In the genomic region with DNA sequence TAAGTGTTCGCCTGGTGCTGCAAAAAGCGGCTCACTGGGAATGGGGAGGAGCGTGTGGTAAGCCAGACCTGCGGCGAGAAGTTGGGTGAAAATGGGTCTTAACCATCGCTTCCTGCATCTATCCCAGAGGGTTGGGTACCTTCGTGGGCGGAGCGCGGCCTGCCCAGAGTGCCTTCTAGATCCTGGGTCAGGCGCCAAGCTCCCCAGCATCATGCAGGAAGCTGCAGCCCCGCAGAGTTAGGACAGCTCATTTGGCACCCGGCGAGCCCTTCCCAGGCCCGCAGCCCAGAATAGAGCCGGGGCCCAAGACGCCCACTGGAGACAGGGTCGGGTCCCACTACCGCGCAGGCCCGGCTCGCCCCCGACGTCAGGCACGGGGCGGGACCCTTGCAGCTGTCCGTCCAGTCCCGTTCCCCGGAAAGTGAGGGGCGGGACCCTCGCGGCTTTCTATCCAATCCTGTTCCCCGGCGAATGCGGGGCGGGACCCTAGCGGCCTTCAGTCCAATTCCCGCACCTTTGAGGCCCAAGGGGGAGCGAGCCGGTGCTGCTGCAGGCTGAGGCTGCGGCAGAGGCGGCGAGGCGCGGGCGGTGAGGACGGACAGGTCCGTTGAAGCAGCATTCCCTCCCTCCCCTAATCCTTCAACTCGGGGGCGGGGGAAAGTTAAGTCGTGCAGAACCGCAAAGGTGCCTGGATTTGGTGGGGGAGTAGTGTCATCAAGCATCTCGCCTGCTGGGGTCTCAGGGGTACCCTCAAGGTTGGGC, we compare ENCODE assay signal across 1 cellular context.
A peak's percentile ranks its signal among the peaks of the same experiment; 100 is the strongest.
TF ChIP-seq lines count a peak whose summit lies in the region.

A gene with protein sequence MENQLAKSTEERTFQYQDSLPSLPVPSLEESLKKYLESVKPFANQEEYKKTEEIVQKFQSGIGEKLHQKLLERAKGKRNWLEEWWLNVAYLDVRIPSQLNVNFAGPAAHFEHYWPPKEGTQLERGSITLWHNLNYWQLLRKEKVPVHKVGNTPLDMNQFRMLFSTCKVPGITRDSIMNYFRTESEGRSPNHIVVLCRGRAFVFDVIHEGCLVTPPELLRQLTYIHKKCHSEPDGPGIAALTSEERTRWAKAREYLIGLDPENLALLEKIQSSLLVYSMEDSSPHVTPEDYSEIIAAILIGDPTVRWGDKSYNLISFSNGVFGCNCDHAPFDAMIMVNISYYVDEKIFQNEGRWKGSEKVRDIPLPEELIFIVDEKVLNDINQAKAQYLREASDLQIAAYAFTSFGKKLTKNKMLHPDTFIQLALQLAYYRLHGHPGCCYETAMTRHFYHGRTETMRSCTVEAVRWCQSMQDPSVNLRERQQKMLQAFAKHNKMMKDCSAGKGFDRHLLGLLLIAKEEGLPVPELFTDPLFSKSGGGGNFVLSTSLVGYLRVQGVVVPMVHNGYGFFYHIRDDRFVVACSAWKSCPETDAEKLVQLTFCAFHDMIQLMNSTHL (plus strand): TSS at position 499 of the 762 bp plus-strand sequence. CDS start 3,405 bp downstream, outside the sequence.

TF ChIP-seq in K562, 482 proteins besides CTCF, POLR2A, EP300 and RAD21 (continued from another document and continues in another):
- no peak for TF ChIP-seq ZNF384 (IDR thresholded peaks at IDR 0.05; ENCODE audit: low read depth, low read length)
- no peak for TF ChIP-seq FOXA1 (IDR thresholded peaks at IDR 0.05; ENCODE audit: borderline replicate concordance)
- peak; percentile 4; the same call in 1 of the 2 replicates for TF ChIP-seq NFIC (IDR thresholded peaks at IDR 0.05)
- no peak for TF ChIP-seq TGIF2 (CRISPR knock-in tag; IDR thresholded peaks at IDR 0.05)
- TF ChIP-seq NR2C2 (CRISPR knock-in tag; IDR thresholded peaks at IDR 0.05): no peak
- TF ChIP-seq NR2C2 (tag; IDR thresholded peaks at IDR 0.05): peak; percentile 37; the same call in 1 of the 2 replicates
- TF ChIP-seq SRF (CRISPR knock-in tag; IDR thresholded peaks at IDR 0.05): 0 out of 4 replicates have a peak, but pooled peaks of 1 of the 2 experiments have one; percentile 18
- TF ChIP-seq PYGO2 (tag; IDR thresholded peaks at IDR 0.05): no peak
- TF ChIP-seq ARID1B (IDR thresholded peaks at IDR 0.05): no peak
- peak; percentile 54 for TF ChIP-seq FIP1L1 (IDR thresholded peaks at IDR 0.05; ENCODE audit: low read depth, low read length, poor library complexity, severe bottlenecking)
- TF ChIP-seq, protein P1, sequence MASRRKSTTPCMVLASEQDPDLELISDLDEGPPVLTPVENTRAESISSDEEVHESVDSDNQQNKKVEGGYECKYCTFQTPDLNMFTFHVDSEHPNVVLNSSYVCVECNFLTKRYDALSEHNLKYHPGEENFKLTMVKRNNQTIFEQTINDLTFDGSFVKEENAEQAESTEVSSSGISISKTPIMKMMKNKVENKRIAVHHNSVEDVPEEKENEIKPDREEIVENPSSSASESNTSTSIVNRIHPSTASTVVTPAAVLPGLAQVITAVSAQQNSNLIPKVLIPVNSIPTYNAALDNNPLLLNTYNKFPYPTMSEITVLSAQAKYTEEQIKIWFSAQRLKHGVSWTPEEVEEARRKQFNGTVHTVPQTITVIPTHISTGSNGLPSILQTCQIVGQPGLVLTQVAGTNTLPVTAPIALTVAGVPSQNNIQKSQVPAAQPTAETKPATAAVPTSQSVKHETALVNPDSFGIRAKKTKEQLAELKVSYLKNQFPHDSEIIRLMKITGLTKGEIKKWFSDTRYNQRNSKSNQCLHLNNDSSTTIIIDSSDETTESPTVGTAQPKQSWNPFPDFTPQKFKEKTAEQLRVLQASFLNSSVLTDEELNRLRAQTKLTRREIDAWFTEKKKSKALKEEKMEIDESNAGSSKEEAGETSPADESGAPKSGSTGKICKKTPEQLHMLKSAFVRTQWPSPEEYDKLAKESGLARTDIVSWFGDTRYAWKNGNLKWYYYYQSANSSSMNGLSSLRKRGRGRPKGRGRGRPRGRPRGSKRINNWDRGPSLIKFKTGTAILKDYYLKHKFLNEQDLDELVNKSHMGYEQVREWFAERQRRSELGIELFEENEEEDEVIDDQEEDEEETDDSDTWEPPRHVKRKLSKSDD (conservative IDR thresholded peaks at IDR 0.05; ENCODE audit: low read length): no peak
- TF ChIP-seq POU5F1 (IDR thresholded peaks at IDR 0.05; ENCODE audit: borderline replicate concordance, low read depth, low read length, partially characterized antibody): no peak
- TF ChIP-seq HIVEP1 (CRISPR knock-in tag; IDR thresholded peaks at IDR 0.05): 0 out of 2 replicates have a peak, but pooled peaks have one; percentile 46
- peak; percentile 92 for TF ChIP-seq POLR2G (IDR thresholded peaks at IDR 0.05; ENCODE audit: low read depth, low read length)
- peak; percentile 13; the same call in 1 of the 2 replicates for TF ChIP-seq NR4A1 (CRISPR knock-in tag; IDR thresholded peaks at IDR 0.05)
- no peak for TF ChIP-seq NR4A1 (tag; IDR thresholded peaks at IDR 0.05)
- no peak; the same call in 1 of the 2 replicates for TF ChIP-seq POLR2H (tag; IDR thresholded peaks at IDR 0.05; ENCODE audit: low read depth)
- no peak for TF ChIP-seq ETV6 (IDR thresholded peaks at IDR 0.05; ENCODE audit: borderline replicate concordance in 1 of 2, low read depth in 2 of 2, low read length in 1 of 2)
- no peak for TF ChIP-seq ETV6 (CRISPR knock-in tag; IDR thresholded peaks at IDR 0.05; ENCODE audit: borderline replicate concordance)
- TF ChIP-seq, protein P2, sequence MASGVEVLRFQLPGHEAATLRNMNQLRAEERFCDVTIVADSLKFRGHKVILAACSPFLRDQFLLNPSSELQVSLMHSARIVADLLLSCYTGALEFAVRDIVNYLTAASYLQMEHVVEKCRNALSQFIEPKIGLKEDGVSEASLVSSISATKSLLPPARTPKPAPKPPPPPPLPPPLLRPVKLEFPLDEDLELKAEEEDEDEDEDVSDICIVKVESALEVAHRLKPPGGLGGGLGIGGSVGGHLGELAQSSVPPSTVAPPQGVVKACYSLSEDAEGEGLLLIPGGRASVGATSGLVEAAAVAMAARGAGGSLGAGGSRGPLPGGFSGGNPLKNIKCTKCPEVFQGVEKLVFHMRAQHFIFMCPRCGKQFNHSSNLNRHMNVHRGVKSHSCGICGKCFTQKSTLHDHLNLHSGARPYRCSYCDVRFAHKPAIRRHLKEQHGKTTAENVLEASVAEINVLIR (CRISPR knock-in tag; IDR thresholded peaks at IDR 0.05): peak; percentile 61
- TF ChIP-seq ZFX (CRISPR knock-in tag; IDR thresholded peaks at IDR 0.05): peak; percentile 69
- TF ChIP-seq, protein P3, sequence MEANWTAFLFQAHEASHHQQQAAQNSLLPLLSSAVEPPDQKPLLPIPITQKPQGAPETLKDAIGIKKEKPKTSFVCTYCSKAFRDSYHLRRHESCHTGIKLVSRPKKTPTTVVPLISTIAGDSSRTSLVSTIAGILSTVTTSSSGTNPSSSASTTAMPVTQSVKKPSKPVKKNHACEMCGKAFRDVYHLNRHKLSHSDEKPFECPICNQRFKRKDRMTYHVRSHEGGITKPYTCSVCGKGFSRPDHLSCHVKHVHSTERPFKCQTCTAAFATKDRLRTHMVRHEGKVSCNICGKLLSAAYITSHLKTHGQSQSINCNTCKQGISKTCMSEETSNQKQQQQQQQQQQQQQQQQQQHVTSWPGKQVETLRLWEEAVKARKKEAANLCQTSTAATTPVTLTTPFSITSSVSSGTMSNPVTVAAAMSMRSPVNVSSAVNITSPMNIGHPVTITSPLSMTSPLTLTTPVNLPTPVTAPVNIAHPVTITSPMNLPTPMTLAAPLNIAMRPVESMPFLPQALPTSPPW (CRISPR knock-in tag; IDR thresholded peaks at IDR 0.05): peak; percentile 33; the same call in 1 of the 2 replicates
- no peak for TF ChIP-seq MAFF (IDR thresholded peaks at IDR 0.05; ENCODE audit: low read length)
- no peak for TF ChIP-seq POLR3A (IDR thresholded peaks at IDR 0.05; ENCODE audit: borderline replicate concordance, extremely low read depth, insufficient read depth, insufficient read length)
- no peak for TF ChIP-seq TAF7 (tag; IDR thresholded peaks at IDR 0.05)
- TF ChIP-seq, protein P4, sequence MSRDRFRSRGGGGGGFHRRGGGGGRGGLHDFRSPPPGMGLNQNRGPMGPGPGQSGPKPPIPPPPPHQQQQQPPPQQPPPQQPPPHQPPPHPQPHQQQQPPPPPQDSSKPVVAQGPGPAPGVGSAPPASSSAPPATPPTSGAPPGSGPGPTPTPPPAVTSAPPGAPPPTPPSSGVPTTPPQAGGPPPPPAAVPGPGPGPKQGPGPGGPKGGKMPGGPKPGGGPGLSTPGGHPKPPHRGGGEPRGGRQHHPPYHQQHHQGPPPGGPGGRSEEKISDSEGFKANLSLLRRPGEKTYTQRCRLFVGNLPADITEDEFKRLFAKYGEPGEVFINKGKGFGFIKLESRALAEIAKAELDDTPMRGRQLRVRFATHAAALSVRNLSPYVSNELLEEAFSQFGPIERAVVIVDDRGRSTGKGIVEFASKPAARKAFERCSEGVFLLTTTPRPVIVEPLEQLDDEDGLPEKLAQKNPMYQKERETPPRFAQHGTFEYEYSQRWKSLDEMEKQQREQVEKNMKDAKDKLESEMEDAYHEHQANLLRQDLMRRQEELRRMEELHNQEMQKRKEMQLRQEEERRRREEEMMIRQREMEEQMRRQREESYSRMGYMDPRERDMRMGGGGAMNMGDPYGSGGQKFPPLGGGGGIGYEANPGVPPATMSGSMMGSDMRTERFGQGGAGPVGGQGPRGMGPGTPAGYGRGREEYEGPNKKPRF (IDR thresholded peaks at IDR 0.05; ENCODE audit: low read depth, low read length): no peak
- TF ChIP-seq, protein P5, sequence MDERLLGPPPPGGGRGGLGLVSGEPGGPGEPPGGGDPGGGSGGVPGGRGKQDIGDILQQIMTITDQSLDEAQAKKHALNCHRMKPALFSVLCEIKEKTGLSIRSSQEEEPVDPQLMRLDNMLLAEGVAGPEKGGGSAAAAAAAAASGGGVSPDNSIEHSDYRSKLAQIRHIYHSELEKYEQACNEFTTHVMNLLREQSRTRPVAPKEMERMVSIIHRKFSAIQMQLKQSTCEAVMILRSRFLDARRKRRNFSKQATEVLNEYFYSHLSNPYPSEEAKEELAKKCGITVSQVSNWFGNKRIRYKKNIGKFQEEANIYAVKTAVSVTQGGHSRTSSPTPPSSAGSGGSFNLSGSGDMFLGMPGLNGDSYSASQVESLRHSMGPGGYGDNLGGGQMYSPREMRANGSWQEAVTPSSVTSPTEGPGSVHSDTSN (CRISPR knock-in tag; IDR thresholded peaks at IDR 0.05; ENCODE audit: low read depth): no peak
- TF ChIP-seq, protein P5 (tag; conservative IDR thresholded peaks at IDR 0.05; ENCODE audit: low read depth): peak; percentile 44; the same call in 1 of the 2 replicates
- no peak for TF ChIP-seq KAT2B (IDR thresholded peaks at IDR 0.05; ENCODE audit: low read depth, low read length)
- no peak for TF ChIP-seq NBN (IDR thresholded peaks at IDR 0.05; ENCODE audit: low read depth)
- TF ChIP-seq PHF21A (IDR thresholded peaks at IDR 0.05; ENCODE audit: borderline replicate concordance, low read depth): peak; percentile 32; the same call in 1 of the 2 replicates
- TF ChIP-seq MEIS2 (IDR thresholded peaks at IDR 0.05; ENCODE audit: partially characterized antibody): peak; percentile 49
- TF ChIP-seq CBFB (CRISPR knock-in tag; IDR thresholded peaks at IDR 0.05): no peak; the same call in 1 of the 2 replicates
- peak; percentile 34; the same call in 1 of the 2 replicates for TF ChIP-seq SMARCE1 (IDR thresholded peaks at IDR 0.05)
- TF ChIP-seq, protein P6, sequence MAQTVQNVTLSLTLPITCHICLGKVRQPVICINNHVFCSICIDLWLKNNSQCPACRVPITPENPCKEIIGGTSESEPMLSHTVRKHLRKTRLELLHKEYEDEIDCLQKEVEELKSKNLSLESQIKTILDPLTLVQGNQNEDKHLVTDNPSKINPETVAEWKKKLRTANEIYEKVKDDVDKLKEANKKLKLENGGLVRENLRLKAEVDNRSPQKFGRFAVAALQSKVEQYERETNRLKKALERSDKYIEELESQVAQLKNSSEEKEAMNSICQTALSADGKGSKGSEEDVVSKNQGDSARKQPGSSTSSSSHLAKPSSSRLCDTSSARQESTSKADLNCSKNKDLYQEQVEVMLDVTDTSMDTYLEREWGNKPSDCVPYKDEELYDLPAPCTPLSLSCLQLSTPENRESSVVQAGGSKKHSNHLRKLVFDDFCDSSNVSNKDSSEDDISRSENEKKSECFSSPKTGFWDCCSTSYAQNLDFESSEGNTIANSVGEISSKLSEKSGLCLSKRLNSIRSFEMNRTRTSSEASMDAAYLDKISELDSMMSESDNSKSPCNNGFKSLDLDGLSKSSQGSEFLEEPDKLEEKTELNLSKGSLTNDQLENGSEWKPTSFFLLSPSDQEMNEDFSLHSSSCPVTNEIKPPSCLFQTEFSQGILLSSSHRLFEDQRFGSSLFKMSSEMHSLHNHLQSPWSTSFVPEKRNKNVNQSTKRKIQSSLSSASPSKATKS (CRISPR knock-in tag; IDR thresholded peaks at IDR 0.05): no peak
- TF ChIP-seq NR1H2 (CRISPR knock-in tag; IDR thresholded peaks at IDR 0.05): no peak
- TF ChIP-seq PHF20 (IDR thresholded peaks at IDR 0.05; ENCODE audit: partially characterized antibody): peak; percentile 67
- TF ChIP-seq, protein P7, sequence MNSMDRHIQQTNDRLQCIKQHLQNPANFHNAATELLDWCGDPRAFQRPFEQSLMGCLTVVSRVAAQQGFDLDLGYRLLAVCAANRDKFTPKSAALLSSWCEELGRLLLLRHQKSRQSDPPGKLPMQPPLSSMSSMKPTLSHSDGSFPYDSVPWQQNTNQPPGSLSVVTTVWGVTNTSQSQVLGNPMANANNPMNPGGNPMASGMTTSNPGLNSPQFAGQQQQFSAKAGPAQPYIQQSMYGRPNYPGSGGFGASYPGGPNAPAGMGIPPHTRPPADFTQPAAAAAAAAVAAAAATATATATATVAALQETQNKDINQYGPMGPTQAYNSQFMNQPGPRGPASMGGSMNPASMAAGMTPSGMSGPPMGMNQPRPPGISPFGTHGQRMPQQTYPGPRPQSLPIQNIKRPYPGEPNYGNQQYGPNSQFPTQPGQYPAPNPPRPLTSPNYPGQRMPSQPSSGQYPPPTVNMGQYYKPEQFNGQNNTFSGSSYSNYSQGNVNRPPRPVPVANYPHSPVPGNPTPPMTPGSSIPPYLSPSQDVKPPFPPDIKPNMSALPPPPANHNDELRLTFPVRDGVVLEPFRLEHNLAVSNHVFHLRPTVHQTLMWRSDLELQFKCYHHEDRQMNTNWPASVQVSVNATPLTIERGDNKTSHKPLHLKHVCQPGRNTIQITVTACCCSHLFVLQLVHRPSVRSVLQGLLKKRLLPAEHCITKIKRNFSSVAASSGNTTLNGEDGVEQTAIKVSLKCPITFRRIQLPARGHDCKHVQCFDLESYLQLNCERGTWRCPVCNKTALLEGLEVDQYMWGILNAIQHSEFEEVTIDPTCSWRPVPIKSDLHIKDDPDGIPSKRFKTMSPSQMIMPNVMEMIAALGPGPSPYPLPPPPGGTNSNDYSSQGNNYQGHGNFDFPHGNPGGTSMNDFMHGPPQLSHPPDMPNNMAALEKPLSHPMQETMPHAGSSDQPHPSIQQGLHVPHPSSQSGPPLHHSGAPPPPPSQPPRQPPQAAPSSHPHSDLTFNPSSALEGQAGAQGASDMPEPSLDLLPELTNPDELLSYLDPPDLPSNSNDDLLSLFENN (IDR thresholded peaks at IDR 0.05; ENCODE audit: low read depth in 2 of 2, low read length in 2 of 2): no peak
